In genomic region chr17:51120357-51120738, GRCh38 we compare ENCODE assay signal across 8 cellular contexts. TPM values are rescaled to one million over a fixed set of nuclear protein-coding genes. Genes with fewer than 3 reads are reported as not detected.
DNase-seq lines count a peak whose midpoint lies in the region; ATAC-seq and TF ChIP-seq lines count a peak whose summit lies in the region.

No MANE protein-coding gene starts in this region.

- peak overlapping the region; percentile 20 for H4K8ac ChIP-seq in trophoblast cell (ENCODE audit: low read depth, low read length)

- H3K36me3 ChIP-seq in heart left ventricle (no peaks in the 10 kb centered on the region), trophoblast cell (ENCODE audit: control insufficient read depth in 1 of 2, insufficient read depth in 2 of 2, low read length in 2 of 2) (no peaks in the 10 kb centered on the region)

- peak overlapping the region; percentile 29 for H2BK120ac ChIP-seq in trophoblast cell (ENCODE audit: insufficient read depth, low read length, poor library complexity)

- H3K4me2 ChIP-seq in trophoblast cell (ENCODE audit: low read length), result peak overlapping the region; percentile 77

- ATAC-seq in Right ventricle myocardium inferior (peak; percentile 8), HG02798 (IDR thresholded peaks at IDR 0.05; ENCODE audit: poor library complexity, unreplicated experiment) (peak; percentile 29), heart left ventricle (peak in 2 of 4 donors; percentile 23 to 44)

- peak overlapping the region; percentile 3 for H4K12ac ChIP-seq in trophoblast cell (ENCODE audit: low read depth, low read length)

- peak overlapping the region; percentile 71 for H3K4ac ChIP-seq in trophoblast cell (ENCODE audit: low read depth, low read length)

- H3K18ac ChIP-seq in trophoblast cell (ENCODE audit: low read length), result peak overlapping the region; percentile 68

- H3K4me1 ChIP-seq in heart left ventricle, result peaks cover 8 to 55% (median 29%) of the 10 kb centered on the region in 12 donors
- H3K4me1 ChIP-seq in trophoblast cell (ENCODE audit: control insufficient read depth in 1 of 2, insufficient read depth in 2 of 2, low read length in 2 of 2), result peaks cover 3 to 12% of the 10 kb centered on the region in 2 experiments

- no peak for DNase-seq in Right ventricle myocardium inferior (ENCODE audit: missing footprints)
- no peak for DNase-seq in cardiac septum (ENCODE audit: low spot score)
- DNase-seq in NCI-H345 (lab: John Stamatoyannopoulos, UW), result peak; percentile 49
- peak; percentile 55 for DNase-seq in activated naive CD4-positive, alpha-beta T cell treated with anti-CD3 and anti-CD28 coated beads for 36 hours
- peak in 1 of 5 donors; percentile 49 for DNase-seq in heart left ventricle
- peak; percentile 27 to 56 for DNase-seq in trophoblast cell
- no peak for DNase-seq in NCI-H1436 treated with DMSO at 0.1 percent for 48 hours (lab: John Stamatoyannopoulos, UW)

- no peak overlapping the region for H2AK5ac ChIP-seq in trophoblast cell (ENCODE audit: low read length)

- peak overlapping the region; percentile 50 for H3K14ac ChIP-seq in trophoblast cell (ENCODE audit: low read length)

- no peak for TF ChIP-seq POLR2A in heart left ventricle (IDR thresholded peaks at IDR 0.05)

- peaks cover 15% of the 10 kb centered on the region for H3K79me1 ChIP-seq in trophoblast cell (ENCODE audit: low read length)

- H3K27me3 ChIP-seq in heart left ventricle (no peaks in the 10 kb centered on the region), trophoblast cell (ENCODE audit: insufficient read depth, low read length) (no peaks in the 10 kb centered on the region)

- H2BK12ac ChIP-seq in trophoblast cell (ENCODE audit: low read length), result peak overlapping the region; percentile 27

- TF ChIP-seq CTCF in heart left ventricle (IDR thresholded peaks at IDR 0.05), result no peak

- peak overlapping the region; percentile 66 to 100 (median 96) for H3K4me3 ChIP-seq in heart left ventricle
- H3K4me3 ChIP-seq in trophoblast cell (ENCODE audit: low read depth, low read length), result peak overlapping the region; percentile 95

- peaks cover 52% of the 10 kb centered on the region for H3K4me1 Mint-ChIP-seq in activated naive CD4-positive, alpha-beta T cell treated with anti-CD3 and anti-CD28 coated beads for 36 hours (ENCODE audit: low read depth)

- H3K4me3 Mint-ChIP-seq in activated naive CD4-positive, alpha-beta T cell treated with anti-CD3 and anti-CD28 coated beads for 36 hours, result peak overlapping the region; percentile 97

- H3K27ac ChIP-seq in heart left ventricle, result peak overlapping the region; percentile 95 to 100 (median 99)
- peak overlapping the region; percentile 37 for H3K27ac ChIP-seq in trophoblast cell (ENCODE audit: low read depth, low read length)

- H2BK5ac ChIP-seq in trophoblast cell (ENCODE audit: low read depth, low read length, poor library complexity), result peak overlapping the region; percentile 15

- no peak overlapping the region for H3K23ac ChIP-seq in trophoblast cell (ENCODE audit: low read length)

- H2AFZ ChIP-seq in trophoblast cell (ENCODE audit: insufficient read depth, low read length, poor library complexity), result peak overlapping the region; percentile 27

- intact Hi-C loops in Right ventricle myocardium inferior (cut with DNase I) (no loop called here), cardiac septum (cut with DNase I) (loop anchor here (5.0 to 10.0 kb wide), 3 partner anchors 116 to 413 kb away; partner anchors contain the start of genes ANKRD40 and TOB1), heart left ventricle (cut with DNase I) (loop anchor here in 4 of 10 donors (1.0 to 5.0 kb wide), 3 partner anchors 32 to 253 kb away; partner anchors contain the start of genes NME1 (in 4 of the 4) and TOB1 (in 1 of the 4))
- intact Hi-C loops in activated naive CD4-positive, alpha-beta T cell treated with anti-CD3 and anti-CD28 coated beads for 36 hours (cut with micrococcal nuclease), result loop anchor here (1.0 to 5.0 kb wide), 6 partner anchors 47 to 610 kb away; no protein-coding TSS in a partner anchor

- peak overlapping the region; percentile 68 for H3K9ac ChIP-seq in trophoblast cell (ENCODE audit: low read length)

- H4K91ac ChIP-seq in trophoblast cell (ENCODE audit: low read depth, low read length), result peak overlapping the region; percentile 45

- no peaks in the 10 kb centered on the region for H3K27me3 Mint-ChIP-seq in activated naive CD4-positive, alpha-beta T cell treated with anti-CD3 and anti-CD28 coated beads for 36 hours (ENCODE audit: low read depth)

- peaks cover 17% of the 10 kb centered on the region for H3K79me2 ChIP-seq in trophoblast cell (ENCODE audit: control insufficient read depth, insufficient read depth, low read length, poor library complexity)

- H3K9me3 ChIP-seq in heart left ventricle (no peaks in the 10 kb centered on the region), trophoblast cell (ENCODE audit: insufficient read depth, low read depth, low read length) (no peaks in the 10 kb centered on the region)

- peak overlapping the region; percentile 88 for H3K27ac Mint-ChIP-seq in activated naive CD4-positive, alpha-beta T cell treated with anti-CD3 and anti-CD28 coated beads for 36 hours

- H3K9me3 Mint-ChIP-seq in activated naive CD4-positive, alpha-beta T cell treated with anti-CD3 and anti-CD28 coated beads for 36 hours, result no peaks in the 10 kb centered on the region

- CTCF ChIA-PET in activated naive CD4-positive, alpha-beta T cell treated with anti-CD3 and anti-CD28 coated beads for 36 hours (lab: Charles Lee), result interaction anchor here (1.4 to 1.5 kb wide), 2 partner anchors 32 to 120 kb away, joined by 3 to 12 read pairs; partner anchors contain the start of gene NME1

- WGBS in heart left ventricle, 4 donors, result 0% methylated on average over 23 to 42 of the region's 42 CpGs; no CpG with 5 or more reads in 1 of the 4 donors
- no CpG with 5 or more reads among the region's 42 CpGs for WGBS in trophoblast cell (ENCODE audit: extremely low coverage, insufficient coverage, insufficient read length)

- H3K36me3 Mint-ChIP-seq in activated naive CD4-positive, alpha-beta T cell treated with anti-CD3 and anti-CD28 coated beads for 36 hours (ENCODE audit: low read depth), result peaks cover 2% of the 10 kb centered on the region

RNA-seq across cellular contexts. Expression of gene SPAG9, which starts 0.3 kb away (rescaled TPM):
- total RNA-seq in Right ventricle myocardium inferior, result 49.4 TPM
- 57.8 TPM for total RNA-seq in cardiac septum
- total RNA-seq in activated naive CD4-positive, alpha-beta T cell treated with anti-CD3 and anti-CD28 coated beads for 36 hours, result 10 to 100 TPM; 39.8 to 43.2 TPM
- total RNA-seq in heart left ventricle, result 10 to 100 TPM; 35.8 to 65.4 (median 57.4) TPM
- 10 to 100 TPM; 15.9 to 38.9 TPM for polyA plus RNA-seq in heart left ventricle
- 77.3 and 82.1 TPM in 2 replicates for polyA plus RNA-seq in trophoblast cell (2013)

RNA-seq across cellular contexts. Expression of gene NME1, which starts 33.0 kb away (rescaled TPM):
- 18.8 TPM for total RNA-seq in Right ventricle myocardium inferior
- total RNA-seq in cardiac septum, result 23.2 TPM
- 100 to 1,000 TPM; 259 to 263 TPM for total RNA-seq in activated naive CD4-positive, alpha-beta T cell treated with anti-CD3 and anti-CD28 coated beads for 36 hours
- 10 to 100 TPM in 8 of 9 donors, 1 to 10 TPM in 1; 9.2 to 42.9 (median 23.4) TPM for total RNA-seq in heart left ventricle
- polyA plus RNA-seq in heart left ventricle, result 100 to 1,000 TPM in 1 of 2 donors, 10 to 100 TPM in 1; 40.8 to 157 TPM
- polyA plus RNA-seq in trophoblast cell (2013), result 98.3 and 105 TPM in 2 replicates

RNA-seq across cellular contexts. Expression of gene NME2, which starts 45.9 kb away (rescaled TPM):
- 278 TPM for total RNA-seq in Right ventricle myocardium inferior
- 225 TPM for total RNA-seq in cardiac septum
- total RNA-seq in activated naive CD4-positive, alpha-beta T cell treated with anti-CD3 and anti-CD28 coated beads for 36 hours, result 1,000 to 10,000 TPM; 1,086 to 1,094 TPM
- 100 to 1,000 TPM; 171 to 386 (median 245) TPM for total RNA-seq in heart left ventricle
- 100 to 1,000 TPM; 414 to 813 TPM for polyA plus RNA-seq in heart left ventricle
- 956 and 974 TPM in 2 replicates for polyA plus RNA-seq in trophoblast cell (2013)

Comparison
In these comparisons a context has a peak if more than half of its experiments do, and no peak if none do; other contexts are left out.
1. DNase-seq: peak in NCI-H345 (single experiment), activated naive CD4-positive, alpha-beta T cell treated with anti-CD3 and anti-CD28 coated beads for 36 hours (single experiment) and trophoblast cell (2 of 2); none in Right ventricle myocardium inferior (single experiment), cardiac septum (single experiment) and NCI-H1436 treated with DMSO at 0.1 percent for 48 hours (single experiment).
2. RNA of gene NME1, which starts 33.0 kb away (total RNA-seq): 259 to 263 TPM in activated naive CD4-positive, alpha-beta T cell treated with anti-CD3 and anti-CD28 coated beads for 36 hours; 9.2 to 42.9 TPM in heart left ventricle, 23.2 TPM in cardiac septum (single experiment) and 18.8 TPM in Right ventricle myocardium inferior (single experiment); every median in the first group is over 4 times any median in the second.